10 cellular contexts compared by ENCODE assay signal in the genomic region with DNA sequence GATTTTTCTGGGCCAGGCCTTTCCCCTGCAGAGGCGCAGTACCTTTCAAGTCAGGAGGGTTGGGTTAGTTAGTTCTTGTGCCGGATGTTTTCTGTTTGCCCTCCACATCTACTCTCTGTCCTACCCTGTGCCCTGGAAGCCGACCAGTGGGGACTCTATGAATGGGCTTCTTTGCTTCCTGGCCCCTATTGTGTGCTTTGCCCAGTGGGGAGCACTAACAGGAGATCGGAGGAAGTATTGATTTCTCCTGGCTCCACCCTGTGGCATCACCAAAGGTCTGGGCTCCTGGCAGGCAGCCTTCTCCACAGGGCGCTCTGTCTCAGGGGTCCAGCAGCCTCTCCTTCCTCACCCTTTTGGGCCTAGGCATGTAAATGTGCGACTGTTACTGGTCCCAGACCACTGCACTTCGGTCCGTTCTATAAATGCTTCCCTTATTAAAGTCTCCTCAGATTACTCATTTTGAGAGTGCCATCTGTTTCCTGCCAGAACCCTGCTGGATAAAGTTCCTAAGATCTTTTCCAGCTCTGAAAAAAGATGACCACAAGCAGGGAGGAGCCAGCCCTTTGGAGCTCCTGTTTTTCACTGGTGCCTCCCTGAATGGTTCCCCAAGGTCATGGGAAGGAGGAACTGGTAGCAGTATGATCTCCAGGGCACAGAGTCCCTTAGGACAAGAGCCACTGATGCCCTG. TPM values are rescaled to one million over a fixed set of nuclear protein-coding genes. Genes with fewer than 3 reads are reported as not detected.
DNase-seq lines count a peak whose midpoint lies in the region; FAIRE-seq and TF ChIP-seq lines count a peak whose summit lies in the region.
"Had no signal": no experiment of that assay in that cellular context is flagged by ENCODE, and none has a peak within 500 bp of the region (broad histone marks: within the 10 kb centered on the region; RNA-seq: fewer than 3 reads in every experiment).

No MANE protein-coding gene starts in this region.

- no peaks in the 10 kb centered on the region for H3K27me3 ChIP-seq in SJSA1 (replicated peaks)
- H3K27me3 ChIP-seq: foreskin keratinocyte had no signal

- no peaks in the 10 kb centered on the region for H3K36me3 ChIP-seq in SJSA1

- no peak for TF ChIP-seq CTCF in lower leg skin (IDR thresholded peaks at IDR 0.05)

- no peak overlapping the region for H3K4me3 ChIP-seq in SJSA1
- no peak overlapping the region for H3K4me3 ChIP-seq in lower leg skin (ENCODE audit: low read depth, poor library complexity, severe bottlenecking)

- no peak for FAIRE-seq in GM12892 (lab: Jason Lieb, UNC)
- FAIRE-seq: HTR-8/SVneo had no signal

- WGBS in lower leg skin, 2 donors: 55 to 60% methylated on average over 8 of the region's 8 CpGs

- intact Hi-C loops in lower leg skin (cut with DNase I; ENCODE audit: low total_unique reads): no loop called here

- peak overlapping the region; percentile 36; the same call in 1 of the 2 replicates for H3K27ac ChIP-seq in SJSA1
- H3K27ac ChIP-seq: foreskin keratinocyte had no signal

- no peak for TF ChIP-seq POLR2A in lower leg skin (IDR thresholded peaks at IDR 0.05)
- TF ChIP-seq POLR2A in erythroblast (IDR thresholded peaks at IDR 0.05; ENCODE audit: low read length): no peak
- no peak for TF ChIP-seq POLR2A in GM12892 (IDR thresholded peaks at IDR 0.05; ENCODE audit: low read depth, low read length)

- H3K9me3 ChIP-seq in SJSA1 (replicated peaks): no peaks in the 10 kb centered on the region

- peak; percentile 22 for DNase-seq in ELR (ENCODE audit: low read depth)
- peak in 1 of 2 experiments; percentile 42 for DNase-seq in SJSA1 (ENCODE audit: low read depth in 1 of 2, low spot score in 2 of 2)
- DNase-seq in foreskin melanocyte: peak; percentile 59
- DNase-seq in retina: peak; percentile 37
- no peak for DNase-seq in lower leg skin (ENCODE audit: low spot score in 2 of 2)
- no peak for DNase-seq in erythroblast (lab: John Stamatoyannopoulos, UW)
- DNase-seq in GM12892 (ENCODE audit: insufficient read length): no peak
- DNase-seq in activated T-cell treated with anti-CD3 and anti-CD28 coated beads, Interleukin-2, amount 50 U/mL, for 1 hour: no peak
- DNase-seq: foreskin keratinocyte had no signal

- peaks cover 36% of the 10 kb centered on the region for H3K4me1 ChIP-seq in SJSA1 (replicated peaks)

RNA-seq across cellular contexts. Expression of a gene that starts 44.5 kb away (rescaled TPM):
- total RNA-seq in SJSA1 (2014; rRNA removed; shearing (Covaris generic)): 27.4 and 42.4 TPM in 2 replicates
- total RNA-seq in lower leg skin: 10 to 100 TPM; 59.8 to 97.5 (median 94.6) TPM
- polyA plus RNA-seq in GM12892 (2012; ENCODE audit: missing spikeins): 0.15 TPM

Comparison
In these comparisons a context has a peak if more than half of its experiments do, and no peak if none do; other contexts are left out.
1. DNase-seq: peak in ELR (single experiment), foreskin melanocyte (single experiment) and retina (single experiment); none in lower leg skin (0 of 2), erythroblast (0 of 2), GM12892 (single experiment) and activated T-cell treated with anti-CD3 and anti-CD28 coated beads, Interleukin-2, amount 50 U/mL, for 1 hour (single experiment).